In genomic region chr20:38962898-38963484, GRCh38 we compare ENCODE assay signal across 1 cellular context.
TF ChIP-seq lines count a peak whose summit lies in the region.

No MANE protein-coding gene starts in this region.

TF ChIP-seq in SK-N-SH, 30 proteins besides CTCF, POLR2A, EP300 and RAD21 (continued from another document):
- TF ChIP-seq IRF3 (IDR thresholded peaks at IDR 0.05; ENCODE audit: low read depth, low read length) = no peak
- no peak for TF ChIP-seq GABPA (IDR thresholded peaks at IDR 0.05; ENCODE audit: low read depth)
- TF ChIP-seq MXI1 (IDR thresholded peaks at IDR 0.05; ENCODE audit: low read depth, low read length) = no peak
- no peak for TF ChIP-seq TEAD4 (IDR thresholded peaks at IDR 0.05; ENCODE audit: borderline replicate concordance, insufficient read depth)
- TF ChIP-seq EZH2phosphoT487 (IDR thresholded peaks at IDR 0.05; ENCODE audit: borderline replicate concordance, low read depth) = no peak
- no peak for TF ChIP-seq PBX3 (IDR thresholded peaks at IDR 0.05)
- no peak for TF ChIP-seq REST (IDR thresholded peaks at IDR 0.05; ENCODE audit: low read depth, low read length)
- no peak for TF ChIP-seq RFX5 (IDR thresholded peaks at IDR 0.05; ENCODE audit: low read length)
TF ChIP-seq in SK-N-SH: peak in this region for 0.
